3 cellular contexts compared by ENCODE assay signal in the genomic region with DNA sequence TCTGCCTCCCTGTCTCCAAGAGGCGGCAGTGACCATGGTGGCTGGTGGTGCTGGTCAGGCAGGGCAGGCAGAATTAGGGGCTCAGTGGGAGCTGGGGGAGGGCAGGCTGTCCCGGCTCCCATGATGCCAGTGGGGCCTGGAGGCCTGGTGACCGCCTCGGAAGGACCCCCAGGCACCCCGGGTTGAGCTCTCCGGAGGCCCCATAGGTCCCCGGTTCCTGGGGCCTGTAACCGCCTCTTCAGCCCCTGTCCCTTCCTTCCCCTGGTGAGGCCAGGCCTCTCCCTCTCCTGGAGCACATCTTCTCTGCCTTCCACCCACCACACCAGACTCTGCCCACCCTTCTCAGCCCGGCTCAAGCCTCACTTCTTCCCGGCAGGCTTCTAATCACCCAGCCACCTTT.
TF ChIP-seq lines count a peak whose summit lies in the region.

No MANE protein-coding gene starts in this region.

TF ChIP-seq in GM23338, 12 proteins besides CTCF, POLR2A, EP300 and RAD21 (continues in another document):
- TF ChIP-seq, protein P1, sequence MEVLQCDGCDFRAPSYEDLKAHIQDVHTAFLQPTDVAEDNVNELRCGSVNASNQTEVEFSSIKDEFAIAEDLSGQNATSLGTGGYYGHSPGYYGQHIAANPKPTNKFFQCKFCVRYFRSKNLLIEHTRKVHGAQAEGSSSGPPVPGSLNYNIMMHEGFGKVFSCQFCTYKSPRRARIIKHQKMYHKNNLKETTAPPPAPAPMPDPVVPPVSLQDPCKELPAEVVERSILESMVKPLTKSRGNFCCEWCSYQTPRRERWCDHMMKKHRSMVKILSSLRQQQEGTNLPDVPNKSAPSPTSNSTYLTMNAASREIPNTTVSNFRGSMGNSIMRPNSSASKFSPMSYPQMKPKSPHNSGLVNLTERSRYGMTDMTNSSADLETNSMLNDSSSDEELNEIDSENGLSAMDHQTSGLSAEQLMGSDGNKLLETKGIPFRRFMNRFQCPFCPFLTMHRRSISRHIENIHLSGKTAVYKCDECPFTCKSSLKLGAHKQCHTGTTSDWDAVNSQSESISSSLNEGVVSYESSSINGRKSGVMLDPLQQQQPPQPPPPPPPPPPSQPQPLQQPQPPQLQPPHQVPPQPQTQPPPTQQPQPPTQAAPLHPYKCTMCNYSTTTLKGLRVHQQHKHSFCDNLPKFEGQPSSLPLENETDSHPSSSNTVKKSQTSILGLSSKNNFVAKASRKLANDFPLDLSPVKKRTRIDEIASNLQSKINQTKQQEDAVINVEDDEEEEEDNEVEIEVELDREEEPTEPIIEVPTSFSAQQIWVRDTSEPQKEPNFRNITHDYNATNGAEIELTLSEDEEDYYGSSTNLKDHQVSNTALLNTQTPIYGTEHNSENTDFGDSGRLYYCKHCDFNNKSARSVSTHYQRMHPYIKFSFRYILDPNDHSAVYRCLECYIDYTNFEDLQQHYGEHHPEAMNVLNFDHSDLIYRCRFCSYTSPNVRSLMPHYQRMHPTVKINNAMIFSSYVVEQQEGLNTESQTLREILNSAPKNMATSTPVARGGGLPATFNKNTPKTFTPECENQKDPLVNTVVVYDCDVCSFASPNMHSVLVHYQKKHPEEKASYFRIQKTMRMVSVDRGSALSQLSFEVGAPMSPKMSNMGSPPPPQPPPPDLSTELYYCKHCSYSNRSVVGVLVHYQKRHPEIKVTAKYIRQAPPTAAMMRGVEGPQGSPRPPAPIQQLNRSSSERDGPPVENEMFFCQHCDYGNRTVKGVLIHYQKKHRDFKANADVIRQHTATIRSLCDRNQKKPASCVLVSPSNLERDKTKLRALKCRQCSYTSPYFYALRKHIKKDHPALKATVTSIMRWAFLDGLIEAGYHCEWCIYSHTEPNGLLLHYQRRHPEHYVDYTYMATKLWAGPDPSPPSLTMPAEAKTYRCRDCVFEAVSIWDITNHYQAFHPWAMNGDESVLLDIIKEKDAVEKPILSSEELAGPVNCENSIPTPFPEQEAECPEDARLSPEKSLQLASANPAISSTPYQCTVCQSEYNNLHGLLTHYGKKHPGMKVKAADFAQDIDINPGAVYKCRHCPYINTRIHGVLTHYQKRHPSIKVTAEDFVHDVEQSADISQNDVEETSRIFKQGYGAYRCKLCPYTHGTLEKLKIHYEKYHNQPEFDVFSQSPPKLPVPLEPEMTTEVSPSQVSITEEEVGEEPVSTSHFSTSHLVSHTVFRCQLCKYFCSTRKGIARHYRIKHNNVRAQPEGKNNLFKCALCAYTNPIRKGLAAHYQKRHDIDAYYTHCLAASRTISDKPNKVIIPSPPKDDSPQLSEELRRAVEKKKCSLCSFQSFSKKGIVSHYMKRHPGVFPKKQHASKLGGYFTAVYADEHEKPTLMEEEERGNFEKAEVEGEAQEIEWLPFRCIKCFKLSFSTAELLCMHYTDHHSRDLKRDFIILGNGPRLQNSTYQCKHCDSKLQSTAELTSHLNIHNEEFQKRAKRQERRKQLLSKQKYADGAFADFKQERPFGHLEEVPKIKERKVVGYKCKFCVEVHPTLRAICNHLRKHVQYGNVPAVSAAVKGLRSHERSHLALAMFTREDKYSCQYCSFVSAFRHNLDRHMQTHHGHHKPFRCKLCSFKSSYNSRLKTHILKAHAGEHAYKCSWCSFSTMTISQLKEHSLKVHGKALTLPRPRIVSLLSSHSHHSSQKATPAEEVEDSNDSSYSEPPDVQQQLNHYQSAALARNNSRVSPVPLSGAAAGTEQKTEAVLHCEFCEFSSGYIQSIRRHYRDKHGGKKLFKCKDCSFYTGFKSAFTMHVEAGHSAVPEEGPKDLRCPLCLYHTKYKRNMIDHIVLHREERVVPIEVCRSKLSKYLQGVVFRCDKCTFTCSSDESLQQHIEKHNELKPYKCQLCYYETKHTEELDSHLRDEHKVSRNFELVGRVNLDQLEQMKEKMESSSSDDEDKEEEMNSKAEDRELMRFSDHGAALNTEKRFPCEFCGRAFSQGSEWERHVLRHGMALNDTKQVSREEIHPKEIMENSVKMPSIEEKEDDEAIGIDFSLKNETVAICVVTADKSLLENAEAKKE (CRISPR knock-in tag; IDR thresholded peaks at IDR 0.05): no peak
- TF ChIP-seq NANOG (IDR thresholded peaks at IDR 0.05; ENCODE audit: borderline replicate concordance) (no peak), JUNB (IDR thresholded peaks at IDR 0.05; ENCODE audit: unreplicated experiment) (no peak)

TF ChIP-seq in WTC11, 78 proteins besides CTCF, POLR2A, EP300 and RAD21 (continued from another document):
- TF ChIP-seq ZNF423 (CRISPR knock-in tag; IDR thresholded peaks at IDR 0.05) (no peak), PRRX2 (CRISPR knock-in tag; IDR thresholded peaks at IDR 0.05) (no peak), TEAD1 (CRISPR knock-in tag; IDR thresholded peaks at IDR 0.05) (no peak), SOX15 (CRISPR knock-in tag; IDR thresholded peaks at IDR 0.05) (no peak), ZNF219 (CRISPR knock-in tag; IDR thresholded peaks at IDR 0.05; ENCODE audit: borderline replicate concordance) (no peak)

TF ChIP-seq in neural cell, 6 proteins besides CTCF, POLR2A, EP300 and RAD21 (continued from another document):
- TF ChIP-seq, protein P2, sequence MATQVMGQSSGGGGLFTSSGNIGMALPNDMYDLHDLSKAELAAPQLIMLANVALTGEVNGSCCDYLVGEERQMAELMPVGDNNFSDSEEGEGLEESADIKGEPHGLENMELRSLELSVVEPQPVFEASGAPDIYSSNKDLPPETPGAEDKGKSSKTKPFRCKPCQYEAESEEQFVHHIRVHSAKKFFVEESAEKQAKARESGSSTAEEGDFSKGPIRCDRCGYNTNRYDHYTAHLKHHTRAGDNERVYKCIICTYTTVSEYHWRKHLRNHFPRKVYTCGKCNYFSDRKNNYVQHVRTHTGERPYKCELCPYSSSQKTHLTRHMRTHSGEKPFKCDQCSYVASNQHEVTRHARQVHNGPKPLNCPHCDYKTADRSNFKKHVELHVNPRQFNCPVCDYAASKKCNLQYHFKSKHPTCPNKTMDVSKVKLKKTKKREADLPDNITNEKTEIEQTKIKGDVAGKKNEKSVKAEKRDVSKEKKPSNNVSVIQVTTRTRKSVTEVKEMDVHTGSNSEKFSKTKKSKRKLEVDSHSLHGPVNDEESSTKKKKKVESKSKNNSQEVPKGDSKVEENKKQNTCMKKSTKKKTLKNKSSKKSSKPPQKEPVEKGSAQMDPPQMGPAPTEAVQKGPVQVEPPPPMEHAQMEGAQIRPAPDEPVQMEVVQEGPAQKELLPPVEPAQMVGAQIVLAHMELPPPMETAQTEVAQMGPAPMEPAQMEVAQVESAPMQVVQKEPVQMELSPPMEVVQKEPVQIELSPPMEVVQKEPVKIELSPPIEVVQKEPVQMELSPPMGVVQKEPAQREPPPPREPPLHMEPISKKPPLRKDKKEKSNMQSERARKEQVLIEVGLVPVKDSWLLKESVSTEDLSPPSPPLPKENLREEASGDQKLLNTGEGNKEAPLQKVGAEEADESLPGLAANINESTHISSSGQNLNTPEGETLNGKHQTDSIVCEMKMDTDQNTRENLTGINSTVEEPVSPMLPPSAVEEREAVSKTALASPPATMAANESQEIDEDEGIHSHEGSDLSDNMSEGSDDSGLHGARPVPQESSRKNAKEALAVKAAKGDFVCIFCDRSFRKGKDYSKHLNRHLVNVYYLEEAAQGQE (IDR thresholded peaks at IDR 0.05; ENCODE audit: borderline replicate concordance): no peak
- no peak for TF ChIP-seq POLR2AphosphoS5 (IDR thresholded peaks at IDR 0.05)
- TF ChIP-seq EZH2 (IDR thresholded peaks at IDR 0.05; ENCODE audit: borderline replicate concordance, insufficient read depth, low read length, poor library complexity, severe bottlenecking): no peak
- no peak for TF ChIP-seq MXI1 (conservative IDR thresholded peaks at IDR 0.05; ENCODE audit: poor library complexity, severe bottlenecking)
- TF ChIP-seq TAF1 (IDR thresholded peaks at IDR 0.05; ENCODE audit: low read depth): no peak
